ENCODE assay signal across 9 cellular contexts in the genomic region with DNA sequence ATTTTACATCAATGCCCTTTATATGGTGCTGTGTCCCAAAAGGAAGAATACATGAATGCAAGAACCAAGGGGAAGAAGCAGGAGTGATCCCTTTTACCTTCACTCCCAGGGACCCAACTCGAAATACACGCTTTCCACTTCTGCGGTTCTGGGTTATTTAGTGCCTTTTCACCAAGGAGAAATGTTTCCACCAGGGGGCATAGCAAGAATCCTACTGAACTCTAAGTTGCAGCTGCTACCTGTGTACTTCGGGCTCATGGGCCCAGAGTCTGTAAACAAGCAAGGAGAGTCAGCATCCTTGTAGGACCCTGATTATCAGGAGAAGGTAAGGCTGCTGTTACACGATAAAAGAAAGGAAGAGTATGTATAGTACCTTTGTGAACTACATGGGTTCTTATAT. TPM values are rescaled to one million over a fixed set of nuclear protein-coding genes. Genes with fewer than 3 reads are reported as not detected.
A peak's percentile ranks its signal among the peaks of the same experiment; 100 is the strongest.
DNase-seq lines count a peak whose midpoint lies in the region; ATAC-seq and TF ChIP-seq lines count a peak whose summit lies in the region.
"Had no signal": no experiment of that assay in that cellular context is flagged by ENCODE, and none has a peak within 500 bp of the region (broad histone marks: within the 10 kb centered on the region; RNA-seq: fewer than 3 reads in every experiment).

No MANE protein-coding gene starts in this region.

- H3K9me2 ChIP-seq in MM.1S (replicated peaks; ENCODE audit: insufficient read depth, low read length): no peaks in the 10 kb centered on the region

- H3K4me3 Mint-ChIP-seq in neural crest cell: no peak overlapping the region
- H3K4me3 Mint-ChIP-seq: central memory CD8-positive, alpha-beta T cell had no signal

- H3K4me3 ChIP-seq in GM12864 (ENCODE audit: low read depth, low read length) (no peak overlapping the region), MM.1S (ENCODE audit: low read length) (no peak overlapping the region), aorta (ENCODE audit: low read length in 2 of 2) (no peak overlapping the region), coronary artery (no peak overlapping the region)

- H3K9ac ChIP-seq in MM.1S (ENCODE audit: low read length): no peak overlapping the region

- H3K9me3 Mint-ChIP-seq in neural crest cell: peaks cover 7% of the 10 kb centered on the region
- H3K9me3 Mint-ChIP-seq: central memory CD8-positive, alpha-beta T cell had no signal

- DNase-seq in GM12864 (ENCODE audit: low read depth) (no peak), MM.1S (peak; percentile 36), dermis blood vessel endothelial cell (peak; percentile 92), neural crest cell (ENCODE audit: low read depth, low spot score) (no peak), aorta (no peak), coronary artery (ENCODE audit: low spot score) (no peak), DMS153 treated with DMSO at 0.1 percent for 48 hours (lab: John Stamatoyannopoulos, UW; ENCODE audit: unreplicated experiment) (no peak)

- no peaks in the 10 kb centered on the region for H3F3A ChIP-seq in MM.1S (ENCODE audit: insufficient read depth, low read length)

- WGBS in aorta, 2 donors: 77 to 79% methylated on average over 5 of the region's 5 CpGs

- H3K4me1 ChIP-seq in MM.1S (ENCODE audit: low read length) (no peaks in the 10 kb centered on the region), aorta (ENCODE audit: control insufficient read depth in 1 of 2, insufficient read depth in 2 of 2, low read length in 2 of 2) (peaks cover 0 to 6% of the 10 kb centered on the region in 2 donors)

- H3K36me3 Mint-ChIP-seq in neural crest cell (ENCODE audit: low read depth): peaks cover 6% of the 10 kb centered on the region

- no peak overlapping the region for H3K4me2 ChIP-seq in MM.1S (ENCODE audit: low read depth, low read length)

- H3K9me3 ChIP-seq in MM.1S (replicated peaks; ENCODE audit: insufficient read depth, low read length): no peaks in the 10 kb centered on the region
- no peaks in the 10 kb centered on the region for H3K9me3 ChIP-seq in aorta (ENCODE audit: control insufficient read depth, low read length)

- no peak overlapping the region for H3K27ac Mint-ChIP-seq in neural crest cell (ENCODE audit: unreplicated experiment)

- no peak overlapping the region for H3K27ac ChIP-seq in MM.1S (ENCODE audit: low read length)
- H3K27ac ChIP-seq in aorta (ENCODE audit: low read depth in 1 of 2, low read length in 2 of 2): no peak overlapping the region
- no peak overlapping the region for H3K27ac ChIP-seq in coronary artery

- H3K36me3 ChIP-seq in MM.1S (replicated peaks; ENCODE audit: insufficient read depth, low read length) (no peaks in the 10 kb centered on the region), aorta (ENCODE audit: control insufficient read depth in 1 of 2, insufficient read depth in 2 of 2, low read length in 1 of 2) (no peaks in the 10 kb centered on the region)

- H3K27me3 Mint-ChIP-seq in neural crest cell (ENCODE audit: low read depth): no peaks in the 10 kb centered on the region

- no peaks in the 10 kb centered on the region for H3K4me1 Mint-ChIP-seq in neural crest cell
- H3K4me1 Mint-ChIP-seq: central memory CD8-positive, alpha-beta T cell had no signal

- no peaks in the 10 kb centered on the region for H3K79me2 ChIP-seq in MM.1S (ENCODE audit: low read length)

- intact Hi-C loops in aorta (cut with DNase I): no loop called here

- TF ChIP-seq CTCF in GM12864 (IDR thresholded peaks at IDR 0.05; ENCODE audit: low read depth, low read length, missing control alignments) (peak; percentile 44), MM.1S (IDR thresholded peaks at IDR 0.05; ENCODE audit: low read length) (peak; percentile 38), neural crest cell (conservative IDR thresholded peaks at IDR 0.05) (peak; percentile 65), coronary artery (IDR thresholded peaks at IDR 0.05) (no peak)

- no peaks in the 10 kb centered on the region for H3K27me3 ChIP-seq in MM.1S (replicated peaks; ENCODE audit: insufficient read depth, low read length)
- H3K27me3 ChIP-seq in aorta (ENCODE audit: control insufficient read depth in 1 of 2, insufficient read depth in 2 of 2, low read length in 1 of 2): no peaks in the 10 kb centered on the region

- no peaks in the 10 kb centered on the region for H4K20me1 ChIP-seq in MM.1S (ENCODE audit: insufficient read depth, low read length)

- H2AFZ ChIP-seq in MM.1S (ENCODE audit: low read length): no peak overlapping the region

- ATAC-seq in HG02678 (IDR thresholded peaks at IDR 0.05; ENCODE audit: unreplicated experiment) (no peak), aorta (ENCODE audit: low FRiP score) (no peak)

RNA-seq across cellular contexts. Expression of a gene that starts 45.7 kb away (rescaled TPM):
- 37.1 and 50.0 TPM in 2 replicates for total RNA-seq in dermis blood vessel endothelial cell
- 98.9 and 102 TPM in 2 replicates for total RNA-seq in neural crest cell
- total RNA-seq in aorta: 100 to 1,000 TPM; 288 to 344 TPM
- 100 to 1,000 TPM in 1 of 2 donors, 10 to 100 TPM in 1; 85.1 to 103 TPM for polyA plus RNA-seq in aorta

Comparison
In these comparisons a context has a peak if more than half of its experiments do, and no peak if none do; other contexts are left out.
1. DNase-seq: peak in MM.1S (single experiment) and dermis blood vessel endothelial cell (single experiment); none in GM12864 (single experiment), neural crest cell (single experiment), aorta (0 of 2), coronary artery (single experiment) and DMS153 treated with DMSO at 0.1 percent for 48 hours (single experiment).